Comparison of ENCODE assay signal across 8 cellular contexts in the genomic region with DNA sequence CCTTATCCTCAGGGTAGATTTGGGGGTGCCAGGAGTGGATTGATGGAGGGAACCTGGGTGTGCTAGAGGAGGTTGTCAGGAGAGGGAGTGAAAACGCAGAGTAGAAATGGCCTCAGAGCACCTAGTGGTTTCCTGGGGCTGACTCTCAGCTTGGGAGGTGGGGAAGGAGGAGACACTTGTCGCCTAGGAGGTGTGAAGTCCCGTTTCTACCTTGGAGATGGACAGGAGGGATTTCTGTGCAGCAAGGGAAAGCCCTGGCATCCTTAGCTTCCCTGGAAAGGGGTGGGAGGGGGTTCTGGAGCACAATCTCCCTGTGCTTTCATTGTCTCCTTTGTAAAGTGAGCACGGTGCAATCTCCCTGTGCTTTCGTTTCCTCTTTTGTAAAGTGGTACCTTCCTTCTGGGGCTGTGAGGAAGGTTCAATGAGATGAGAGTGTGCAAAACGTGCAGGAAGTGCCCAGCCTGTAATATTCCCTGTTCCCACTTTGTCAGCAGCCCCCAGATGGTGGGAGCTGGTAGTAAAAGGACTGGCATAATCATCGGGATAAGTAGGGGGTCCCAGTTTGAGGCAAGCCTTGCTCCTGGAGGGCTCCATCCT. TPM values are rescaled to one million over a fixed set of nuclear protein-coding genes. Genes with fewer than 3 reads are reported as not detected.
DNase-seq lines count a peak whose midpoint lies in the region; ATAC-seq and TF ChIP-seq lines count a peak whose summit lies in the region.

No MANE protein-coding gene starts in this region.

- no peaks in the 10 kb centered on the region for H3K36me3 ChIP-seq in hepatocyte (replicated peaks; ENCODE audit: insufficient read depth, low read depth)
- H3K36me3 ChIP-seq in testis (ENCODE audit: low read depth, missing control alignments) = no peaks in the 10 kb centered on the region

- WGBS in hepatocyte (ENCODE audit: low lambda C conversion rate, missing lambda C conversion rate) = 67% methylated on average over 7 of the region's 7 CpGs
- 44 to 62% methylated on average over 7 of the region's 7 CpGs for WGBS in testis, 2 donors

- no peaks in the 10 kb centered on the region for H3K79me2 ChIP-seq in hepatocyte

- no peaks in the 10 kb centered on the region for H3K9me2 ChIP-seq in hepatocyte (replicated peaks; ENCODE audit: insufficient read depth)

- H3K27ac ChIP-seq in hepatocyte = no peak overlapping the region
- no peak overlapping the region for H3K27ac ChIP-seq in testis

- no peaks in the 10 kb centered on the region for H4K20me1 ChIP-seq in hepatocyte (ENCODE audit: insufficient read depth, poor library complexity, severe bottlenecking)

- H3K4me3 ChIP-seq in GM08714 (ENCODE audit: low read length) (peak overlapping the region; percentile 90; the same call in 1 of the 2 replicates), hepatocyte (no peak overlapping the region), testis (no peak overlapping the region)

- peak overlapping the region; percentile 92 for H3K4me2 ChIP-seq in hepatocyte

- H3K27me3 ChIP-seq in hepatocyte (no peaks in the 10 kb centered on the region), testis (no peaks in the 10 kb centered on the region)

- H3K9me3 ChIP-seq in hepatocyte (ENCODE audit: low read depth) (no peaks in the 10 kb centered on the region), testis (no peaks in the 10 kb centered on the region)

- TF ChIP-seq CTCF in hepatocyte (IDR thresholded peaks at IDR 0.05; ENCODE audit: poor library complexity) = no peak
- TF ChIP-seq CTCF in testis (IDR thresholded peaks at IDR 0.05) = no peak

- intact Hi-C loops in testis (cut with DNase I; ENCODE audit: low total_unique reads) = no loop called here

- DNase-seq in MV-4-11 (lab: John Stamatoyannopoulos, UW) (peak; percentile 41), hepatocyte (ENCODE audit: low spot score) (no peak), testis (no peak), NCI-H524 (lab: John Stamatoyannopoulos, UW) (no peak)

- no peak for TF ChIP-seq POLR2A in testis (IDR thresholded peaks at IDR 0.05)

- H3K4me1 ChIP-seq in hepatocyte (ENCODE audit: insufficient read depth) (no peaks in the 10 kb centered on the region), testis (peaks cover 12% of the 10 kb centered on the region)

- no peak overlapping the region for H2AFZ ChIP-seq in hepatocyte

- ATAC-seq in GM19467 (IDR thresholded peaks at IDR 0.05; ENCODE audit: unreplicated experiment) (peak; percentile 58), HG03045 (IDR thresholded peaks at IDR 0.05; ENCODE audit: unreplicated experiment) (no peak), HG02884 (IDR thresholded peaks at IDR 0.05; ENCODE audit: unreplicated experiment) (no peak)

RNA-seq across cellular contexts. Expression of a gene that starts 1.6 kb away (rescaled TPM):
- total RNA-seq in hepatocyte (9.0 and 15.0 TPM in 2 replicates), testis (10 to 100 TPM in 1 of 2 donors, 1 to 10 TPM in 1; 8.5 to 11.5 TPM)
- polyA plus RNA-seq in hepatocyte (5.5 and 6.6 TPM in 2 replicates), testis (ENCODE audit: insufficient read depth, low read depth, low replicate concordance) (6.9 TPM)

RNA-seq across cellular contexts. Expression of a gene that starts 33.1 kb away (rescaled TPM):
- 25.0 and 34.9 TPM in 2 replicates for total RNA-seq in hepatocyte
- 18.6 and 24.2 TPM in 2 replicates for polyA plus RNA-seq in hepatocyte
- total RNA-seq in testis = 10 to 100 TPM in 1 of 2 donors, 1 to 10 TPM in 1; 7.8 to 13.8 TPM
- 13.7 TPM for polyA plus RNA-seq in testis (ENCODE audit: insufficient read depth, low read depth, low replicate concordance)

RNA-seq across cellular contexts. Expression of a gene that starts 38.5 kb away (rescaled TPM):
- total RNA-seq in hepatocyte = 0.44 and 0.50 TPM in 2 replicates
- polyA plus RNA-seq in hepatocyte = not detected in 2 replicates
- total RNA-seq in testis = 1 to 10 TPM; 3.2 to 3.5 TPM
- polyA plus RNA-seq in testis (ENCODE audit: insufficient read depth, low read depth, low replicate concordance) = 9.0 TPM
